25 cellular contexts compared by ENCODE assay signal in genomic region chr12:23834076-23834475, GRCh38.
DNase-seq lines count a peak whose midpoint lies in the region; ATAC-seq, FAIRE-seq and TF ChIP-seq lines count a peak whose summit lies in the region.
"Had no signal": no experiment of that assay in that cellular context is flagged by ENCODE, and none has a peak within 500 bp of the region (broad histone marks: within the 10 kb centered on the region; RNA-seq: fewer than 3 reads in every experiment).

No MANE protein-coding gene starts in this region.

- TF ChIP-seq CTCF in K562 (IDR thresholded peaks at IDR 0.05 in 2 of 3, conservative IDR thresholded peaks at IDR 0.05 in 1 of 3; ENCODE audit: insufficient read depth in 2 of 3, low read depth in 1 of 3, low read length in 3 of 3) (no peak), epithelial cell of esophagus (IDR thresholded peaks at IDR 0.05; ENCODE audit: insufficient read depth, low read depth, low read length, missing control alignments) (no peak), progenitor cell of endocrine pancreas (IDR thresholded peaks at IDR 0.05; ENCODE audit: unreplicated experiment) (no peak)

- H3K36me3 Mint-ChIP-seq in progenitor cell of endocrine pancreas (ENCODE audit: insufficient read depth) (peaks cover 2% of the 10 kb centered on the region), T-cell (no peaks in the 10 kb centered on the region)
- H3K36me3 Mint-ChIP-seq: CD8-positive, alpha-beta memory T cell had no signal

- no peaks in the 10 kb centered on the region for H3K79me2 ChIP-seq in K562 (ENCODE audit: control insufficient read depth, insufficient read depth, low read length)

- no peaks in the 10 kb centered on the region for H3K27me3 ChIP-seq in K562 (ENCODE audit: control insufficient read depth in 2 of 2, insufficient read depth in 2 of 2, low read length in 2 of 2)

- H3K9ac ChIP-seq in K562 (ENCODE audit: insufficient read depth in 1 of 2, low read depth in 2 of 2, low read length in 2 of 2): no peak overlapping the region
- H3K9ac ChIP-seq: GM23248 had no signal

- H3K36me3 ChIP-seq in K562 (ENCODE audit: control insufficient read depth, insufficient read depth, low read length): no peaks in the 10 kb centered on the region

- H3K4me1 Mint-ChIP-seq in progenitor cell of endocrine pancreas (ENCODE audit: low read depth): peaks cover 21% of the 10 kb centered on the region
- no peaks in the 10 kb centered on the region for H3K4me1 Mint-ChIP-seq in T-cell
- H3K4me1 Mint-ChIP-seq: CD8-positive, alpha-beta memory T cell had no signal

- H3K4me2 ChIP-seq in K562 (ENCODE audit: insufficient read depth, low read length): no peak overlapping the region

- no peaks in the 10 kb centered on the region for H3K9me1 ChIP-seq in K562 (ENCODE audit: control insufficient read depth, insufficient read depth, low read length)

- peaks cover 6% of the 10 kb centered on the region for H3K9me3 Mint-ChIP-seq in progenitor cell of endocrine pancreas (ENCODE audit: low read depth)
- H3K9me3 Mint-ChIP-seq in T-cell: peaks cover 0 to 4% (median 0%) of the 10 kb centered on the region in 3 donors

- no peaks in the 10 kb centered on the region for H4K20me1 ChIP-seq in K562 (replicated peaks; ENCODE audit: control insufficient read depth, insufficient read depth, low read length)

- DNase-seq in K562 (ENCODE audit: extremely low read depth in 1 of 4, low spot score in 3 of 4) (no peak), epithelial cell of esophagus (ENCODE audit: low read depth) (peak; percentile 20), progenitor cell of endocrine pancreas (ENCODE audit: low spot score, unreplicated experiment) (no peak), NOMO-1 (lab: John Stamatoyannopoulos, UW; ENCODE audit: unreplicated experiment in 2 of 2) (no peak), NCI-H1105 (lab: John Stamatoyannopoulos, UW) (no peak), T-cell (no peak)
- DNase-seq: CD8-positive, alpha-beta memory T cell; DMS 273 treated with DMSO at 0.1 percent for 48 hours; DMS79; EL; GDM1; GM23248; H7; KBM-7; MV-4-11; NCI-H2029; NCI-H446; NCI-H526; SHP77 had no signal

- ATAC-seq in K562 (no peak), HG02870 (IDR thresholded peaks at IDR 0.05; ENCODE audit: unreplicated experiment) (no peak), T-cell (replicated peaks in 1 of 4) (no peak)

- H3K4me3 ChIP-seq in K562 (no peak overlapping the region), epithelial cell of esophagus (ENCODE audit: low read length) (no peak overlapping the region)
- H3K4me3 ChIP-seq: GM23248 had no signal

- peak; percentile 66; the same call in 1 of the 2 replicates for TF ChIP-seq EP300 in Ishikawa (IDR thresholded peaks at IDR 0.05; ENCODE audit: borderline replicate concordance)
- no peak for TF ChIP-seq EP300 in K562 (IDR thresholded peaks at IDR 0.05; ENCODE audit: low read length)

- POLR2A ChIA-PET in K562 (lab: Yijun Ruan, JAX) (no interaction called here), T-cell (lab: Charles Lee) (no interaction called here)

- FAIRE-seq in K562 (lab: Jason Lieb, UNC): no peak
- FAIRE-seq: GM12891 had no signal

- BruUV-seq in K562 (replicated peaks; lab: Mats Ljungman, UMichigan): no TSS peak

- CTCF ChIA-PET in K562 (lab: Yijun Ruan, JAX; ENCODE audit: low intra/inter-chr PET ratio) (no interaction called here), T-cell (lab: Charles Lee) (no interaction called here)

- no peak overlapping the region for H3K4me3 Mint-ChIP-seq in progenitor cell of endocrine pancreas (ENCODE audit: low read depth)
- H3K4me3 Mint-ChIP-seq in T-cell: no peak overlapping the region
- H3K4me3 Mint-ChIP-seq: B cell; CD8-positive, alpha-beta memory T cell had no signal

- H2AFZ ChIP-seq in K562 (ENCODE audit: low read depth, low read length): peak overlapping the region; percentile 58
- H2AFZ ChIP-seq: GM23248 had no signal

- H3K27me3 Mint-ChIP-seq in progenitor cell of endocrine pancreas: no peaks in the 10 kb centered on the region
- no peaks in the 10 kb centered on the region for H3K27me3 Mint-ChIP-seq in T-cell
- H3K27me3 Mint-ChIP-seq: B cell; CD8-positive, alpha-beta memory T cell had no signal

- intact Hi-C loops in K562 (cut with micrococcal nuclease): no loop called here

- no peak for TF ChIP-seq POLR2A in K562 (conservative IDR thresholded peaks at IDR 0.05)

- no peaks in the 10 kb centered on the region for H3K4me1 ChIP-seq in K562 (replicated peaks in 1 of 2; ENCODE audit: control insufficient read depth in 2 of 2, insufficient read depth in 2 of 2, low read length in 2 of 2)

- in situ Hi-C loops in K562 (cut with MboI): no loop called here

- no peaks in the 10 kb centered on the region for H3K9me3 ChIP-seq in K562 (replicated peaks; ENCODE audit: control insufficient read depth, insufficient read depth, low read depth, low read length)

- no peak for TF ChIP-seq RAD21 in Ishikawa (IDR thresholded peaks at IDR 0.05; ENCODE audit: low read depth)
- no peak for TF ChIP-seq RAD21 in K562 (CRISPR knock-in tag; conservative IDR thresholded peaks at IDR 0.05 in 1 of 2, IDR thresholded peaks at IDR 0.05 in 1 of 2)

- H3K27ac ChIP-seq in K562 (ENCODE audit: extremely low read depth, low read depth, low read length): no peak overlapping the region
- H3K27ac ChIP-seq: C4-2B, GM23248, RWPE1 had no signal

- WGBS in K562 (ENCODE audit: insufficient coverage, low coverage, missing lambda C conversion rate): 48% methylated on average over 7 of the region's 7 CpGs

- H3K27ac Mint-ChIP-seq in progenitor cell of endocrine pancreas: peak overlapping the region; percentile 0
- no peak overlapping the region for H3K27ac Mint-ChIP-seq in T-cell
- H3K27ac Mint-ChIP-seq: B cell; CD8-positive, alpha-beta memory T cell had no signal

TF ChIP-seq in Ishikawa, 13 proteins besides CTCF, POLR2A, EP300 and RAD21:
- TF ChIP-seq NFIC (IDR thresholded peaks at IDR 0.05) (no peak), TCF12 (IDR thresholded peaks at IDR 0.05; ENCODE audit: low read depth) (no peak), CREB1 (IDR thresholded peaks at IDR 0.05; ENCODE audit: low read depth) (no peak), CEBPB (IDR thresholded peaks at IDR 0.05) (peak; percentile 57; the same call in 1 of the 2 replicates), TEAD4 (IDR thresholded peaks at IDR 0.05) (no peak; the same call in 1 of the 2 replicates), FOXM1 (IDR thresholded peaks at IDR 0.05; ENCODE audit: borderline replicate concordance, low read depth) (0 out of 2 replicates have a peak, but pooled peaks have one; percentile 37), MAX (IDR thresholded peaks at IDR 0.05) (peak; percentile 67; the same call in 1 of the 2 replicates), TAF1 (IDR thresholded peaks at IDR 0.05; ENCODE audit: low read depth) (no peak), USF1 (IDR thresholded peaks at IDR 0.05) (peak; percentile 61)

TF ChIP-seq in K562, 482 proteins besides CTCF, POLR2A, EP300 and RAD21:
- no peak for TF ChIP-seq RBBP5 (IDR thresholded peaks at IDR 0.05; ENCODE audit: borderline replicate concordance, insufficient read depth, low read length, poor library complexity, severe bottlenecking)
- no peak for TF ChIP-seq U2AF1 (optimal IDR thresholded peaks at IDR 0.05; ENCODE audit: low read depth, low read length)
- TF ChIP-seq ZNF143 (CRISPR knock-in tag; IDR thresholded peaks at IDR 0.05): no peak
- TF ChIP-seq XRCC4 (IDR thresholded peaks at IDR 0.05; ENCODE audit: extremely low read depth, insufficient read depth, insufficient read length): no peak
- TF ChIP-seq SP2 (IDR thresholded peaks at IDR 0.05; ENCODE audit: extremely low read depth, low read depth, low read length, poor library complexity, severe bottlenecking): no peak
- no peak for TF ChIP-seq MBD2 (IDR thresholded peaks at IDR 0.05; ENCODE audit: borderline replicate concordance, low read depth)
- TF ChIP-seq YBX1 (IDR thresholded peaks at IDR 0.05): no peak
- TF ChIP-seq ZKSCAN8 (CRISPR knock-in tag; IDR thresholded peaks at IDR 0.05): no peak
- TF ChIP-seq NONO (IDR thresholded peaks at IDR 0.05; ENCODE audit: low read depth in 2 of 2, low read length in 1 of 2): no peak
